Comparison of ENCODE assay signal across 8 cellular contexts in the genomic region with DNA sequence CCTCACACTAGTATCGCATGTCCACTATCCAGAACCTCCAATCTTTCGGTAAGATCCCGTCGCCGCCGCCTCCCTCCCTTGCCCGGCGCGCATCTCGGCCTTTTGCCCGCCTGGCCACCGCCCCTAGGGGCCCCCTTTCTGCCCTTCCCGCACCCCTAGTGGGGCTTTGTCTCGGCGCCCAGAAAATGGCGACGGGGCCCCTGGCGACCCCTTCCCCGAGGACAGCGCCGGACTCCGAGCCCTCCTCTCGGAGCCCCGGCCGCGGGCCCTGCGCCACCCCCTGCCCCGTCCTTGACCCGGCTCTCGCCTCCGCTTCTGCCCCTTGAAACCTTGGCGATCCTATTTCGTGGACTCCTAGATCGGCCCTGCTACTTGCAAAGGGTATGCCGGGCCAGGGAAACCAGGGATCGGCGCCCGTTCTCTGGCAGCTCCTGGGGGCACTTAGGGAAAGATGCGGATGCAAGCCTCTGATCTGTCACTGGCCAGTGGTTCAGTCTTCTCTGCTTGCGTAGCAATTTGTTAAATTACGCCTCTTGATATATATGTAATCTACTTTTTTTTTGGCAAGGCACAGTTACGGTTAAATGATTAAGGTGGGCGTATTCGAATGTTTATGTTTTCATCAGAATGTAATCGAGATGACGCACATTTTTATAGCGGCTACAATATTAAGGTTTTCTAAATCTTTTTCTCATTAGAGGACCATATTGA. TPM values are rescaled to one million over a fixed set of nuclear protein-coding genes. Genes with fewer than 3 reads are reported as not detected.
DNase-seq lines count a peak whose midpoint lies in the region; ATAC-seq and TF ChIP-seq lines count a peak whose summit lies in the region.

No MANE protein-coding gene starts in this region.

- H3K4me3 Mint-ChIP-seq in WTC11, result peak overlapping the region; percentile 97
- peak overlapping the region; percentile 98 to 99 for H3K4me3 Mint-ChIP-seq in effector memory CD8-positive, alpha-beta T cell

- H3K27me3 Mint-ChIP-seq in WTC11 (ENCODE audit: low read depth), result no peaks in the 10 kb centered on the region
- H3K27me3 Mint-ChIP-seq in effector memory CD8-positive, alpha-beta T cell, result no peaks in the 10 kb centered on the region

- peaks cover 18% of the 10 kb centered on the region for H3K4me1 Mint-ChIP-seq in WTC11
- peaks cover 8 to 14% of the 10 kb centered on the region in 2 donors for H3K4me1 Mint-ChIP-seq in effector memory CD8-positive, alpha-beta T cell (ENCODE audit: low read depth in 2 of 2)

- peaks cover 35% of the 10 kb centered on the region for H3K36me3 ChIP-seq in DND-41 (ENCODE audit: insufficient read depth, low read length)
- H3K36me3 ChIP-seq in stomach smooth muscle (ENCODE audit: control insufficient read depth in 2 of 2, insufficient read depth in 2 of 2, low read length in 2 of 2), result peaks cover 13 to 16% of the 10 kb centered on the region in 2 donors

- peak overlapping the region; percentile 94 for H3K27ac ChIP-seq in DND-41 (ENCODE audit: low read length)
- H3K27ac ChIP-seq in stomach smooth muscle (ENCODE audit: low read length), result peak overlapping the region; percentile 95

- H3K4me1 ChIP-seq in DND-41 (ENCODE audit: insufficient read depth, low read length) (peaks cover 28% of the 10 kb centered on the region), stomach smooth muscle (ENCODE audit: control insufficient read depth, insufficient read depth, low read length) (peaks cover 2% of the 10 kb centered on the region)

- DNase-seq in DND-41 (peak; percentile 41), WTC11 (ENCODE audit: low spot score) (peak; percentile 45), medulla oblongata (ENCODE audit: extremely low spot score) (peak; percentile 50), amniotic stem cell (lab: John Stamatoyannopoulos, UW) (no peak)
- peak in 2 of 3 experiments; percentile 13 to 23 for DNase-seq in effector memory CD8-positive, alpha-beta T cell

- no peaks in the 10 kb centered on the region for H4K20me1 ChIP-seq in DND-41 (ENCODE audit: insufficient read depth, low read length)

- TF ChIP-seq CTCF in DND-41 (IDR thresholded peaks at IDR 0.05; ENCODE audit: borderline replicate concordance, extremely low read depth, low read length, poor library complexity, severe bottlenecking), result no peak
- no peak for TF ChIP-seq CTCF in WTC11 (IDR thresholded peaks at IDR 0.05)

- peak overlapping the region; percentile 69 for H3K4me2 ChIP-seq in DND-41 (ENCODE audit: insufficient read depth, low read length)

- H3K27me3 ChIP-seq in DND-41 (ENCODE audit: insufficient read depth, low read length, poor library complexity) (no peaks in the 10 kb centered on the region), stomach smooth muscle (ENCODE audit: control insufficient read depth in 1 of 2, insufficient read depth in 2 of 2, low read length in 2 of 2) (no peaks in the 10 kb centered on the region)

- H3K4me3 ChIP-seq in DND-41 (ENCODE audit: low read depth in 1 of 2, low read length in 2 of 2) (peak overlapping the region; percentile 82 to 85), stomach smooth muscle (ENCODE audit: low read length in 2 of 2) (peak overlapping the region; percentile 78 to 90)

- POLR2A ChIA-PET in WTC11 (lab: Charles Lee), result interaction anchor here (0.7 to 1.9 kb wide), 6 partner anchors 20 to 1598 kb away, joined by 3 to 8 read pairs (median 4); no protein-coding TSS in a partner anchor

- CTCF ChIA-PET in WTC11 (lab: Charles Lee), result interaction anchor here (1.0 to 2.0 kb wide), 15 partner anchors 13 to 586 kb away, joined by 4 to 49 read pairs (median 7); a partner anchor contains a TSS

- peak overlapping the region; percentile 94 for H2AFZ ChIP-seq in DND-41 (ENCODE audit: low read depth, low read length)

- peaks cover 33% of the 10 kb centered on the region for H3K36me3 Mint-ChIP-seq in WTC11
- H3K36me3 Mint-ChIP-seq in effector memory CD8-positive, alpha-beta T cell (ENCODE audit: insufficient read depth), result peaks cover 45% of the 10 kb centered on the region

- H3K9me3 ChIP-seq in DND-41 (ENCODE audit: insufficient read depth, low read length, severe bottlenecking) (no peaks in the 10 kb centered on the region), stomach smooth muscle (ENCODE audit: control insufficient read depth in 2 of 2, low read length in 2 of 2) (no peaks in the 10 kb centered on the region)

- H3K9ac ChIP-seq in DND-41 (ENCODE audit: low read depth, low read length) (peak overlapping the region; percentile 96), stomach smooth muscle (ENCODE audit: low read length in 2 of 2) (peak overlapping the region; percentile 96)

- no peaks in the 10 kb centered on the region for H3K9me3 Mint-ChIP-seq in WTC11
- no peaks in the 10 kb centered on the region for H3K9me3 Mint-ChIP-seq in effector memory CD8-positive, alpha-beta T cell

- ATAC-seq in DND-41 (ENCODE audit: insufficient read depth, low read depth) (peak; percentile 34), GM19467 (IDR thresholded peaks at IDR 0.05; ENCODE audit: unreplicated experiment) (peak; percentile 25), HG03571 (IDR thresholded peaks at IDR 0.05; ENCODE audit: unreplicated experiment) (peak; percentile 26), WTC11 (peak; percentile 8)
- peak; percentile 18 for ATAC-seq in effector memory CD8-positive, alpha-beta T cell (replicated peaks)

- H3K27ac Mint-ChIP-seq in WTC11, result peak overlapping the region; percentile 97
- peak overlapping the region; percentile 98 to 99 for H3K27ac Mint-ChIP-seq in effector memory CD8-positive, alpha-beta T cell

- H3K79me2 ChIP-seq in DND-41 (ENCODE audit: insufficient read depth, low read length), result peaks cover 23% of the 10 kb centered on the region

TF ChIP-seq in WTC11, 78 proteins besides CTCF, POLR2A, EP300 and RAD21:
- TF ChIP-seq TEAD4 (CRISPR knock-in tag; IDR thresholded peaks at IDR 0.05) (0 out of 2 replicates have a peak, but pooled peaks have one; percentile 5), GABPB1 (CRISPR knock-in tag; IDR thresholded peaks at IDR 0.05) (0 out of 2 replicates have a peak, but pooled peaks have one; percentile 19), ZNF317 (CRISPR knock-in tag; IDR thresholded peaks at IDR 0.05; ENCODE audit: borderline replicate concordance, low read depth) (no peak), ZNF671 (CRISPR knock-in tag; IDR thresholded peaks at IDR 0.05) (0 out of 2 replicates have a peak, but pooled peaks have one; percentile 14)
- TF ChIP-seq, protein P1, sequence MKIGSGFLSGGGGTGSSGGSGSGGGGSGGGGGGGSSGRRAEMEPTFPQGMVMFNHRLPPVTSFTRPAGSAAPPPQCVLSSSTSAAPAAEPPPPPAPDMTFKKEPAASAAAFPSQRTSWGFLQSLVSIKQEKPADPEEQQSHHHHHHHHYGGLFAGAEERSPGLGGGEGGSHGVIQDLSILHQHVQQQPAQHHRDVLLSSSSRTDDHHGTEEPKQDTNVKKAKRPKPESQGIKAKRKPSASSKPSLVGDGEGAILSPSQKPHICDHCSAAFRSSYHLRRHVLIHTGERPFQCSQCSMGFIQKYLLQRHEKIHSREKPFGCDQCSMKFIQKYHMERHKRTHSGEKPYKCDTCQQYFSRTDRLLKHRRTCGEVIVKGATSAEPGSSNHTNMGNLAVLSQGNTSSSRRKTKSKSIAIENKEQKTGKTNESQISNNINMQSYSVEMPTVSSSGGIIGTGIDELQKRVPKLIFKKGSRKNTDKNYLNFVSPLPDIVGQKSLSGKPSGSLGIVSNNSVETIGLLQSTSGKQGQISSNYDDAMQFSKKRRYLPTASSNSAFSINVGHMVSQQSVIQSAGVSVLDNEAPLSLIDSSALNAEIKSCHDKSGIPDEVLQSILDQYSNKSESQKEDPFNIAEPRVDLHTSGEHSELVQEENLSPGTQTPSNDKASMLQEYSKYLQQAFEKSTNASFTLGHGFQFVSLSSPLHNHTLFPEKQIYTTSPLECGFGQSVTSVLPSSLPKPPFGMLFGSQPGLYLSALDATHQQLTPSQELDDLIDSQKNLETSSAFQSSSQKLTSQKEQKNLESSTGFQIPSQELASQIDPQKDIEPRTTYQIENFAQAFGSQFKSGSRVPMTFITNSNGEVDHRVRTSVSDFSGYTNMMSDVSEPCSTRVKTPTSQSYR (CRISPR knock-in tag; IDR thresholded peaks at IDR 0.05), result no peak
- TF ChIP-seq, protein P2, sequence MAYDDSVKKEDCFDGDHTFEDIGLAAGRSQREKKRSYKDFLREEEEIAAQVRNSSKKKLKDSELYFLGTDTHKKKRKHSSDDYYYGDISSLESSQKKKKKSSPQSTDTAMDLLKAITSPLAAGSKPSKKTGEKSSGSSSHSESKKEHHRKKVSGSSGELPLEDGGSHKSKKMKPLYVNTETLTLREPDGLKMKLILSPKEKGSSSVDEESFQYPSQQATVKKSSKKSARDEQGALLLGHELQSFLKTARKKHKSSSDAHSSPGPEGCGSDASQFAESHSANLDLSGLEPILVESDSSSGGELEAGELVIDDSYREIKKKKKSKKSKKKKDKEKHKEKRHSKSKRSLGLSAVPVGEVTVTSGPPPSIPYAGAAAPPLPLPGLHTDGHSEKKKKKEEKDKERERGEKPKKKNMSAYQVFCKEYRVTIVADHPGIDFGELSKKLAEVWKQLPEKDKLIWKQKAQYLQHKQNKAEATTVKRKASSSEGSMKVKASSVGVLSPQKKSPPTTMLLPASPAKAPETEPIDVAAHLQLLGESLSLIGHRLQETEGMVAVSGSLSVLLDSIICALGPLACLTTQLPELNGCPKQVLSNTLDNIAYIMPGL (CRISPR knock-in tag; IDR thresholded peaks at IDR 0.05), result peak; percentile 17; the same call in 1 of the 2 replicates

RNA-seq across cellular contexts. Expression of a gene that starts 0.6 kb away (rescaled TPM):
- total RNA-seq in WTC11 (2021), result 82.0 to 93.2 TPM (median 90.6 TPM) in 3 replicates
